Comparison of ENCODE assay signal across 26 cellular contexts in the genomic region with DNA sequence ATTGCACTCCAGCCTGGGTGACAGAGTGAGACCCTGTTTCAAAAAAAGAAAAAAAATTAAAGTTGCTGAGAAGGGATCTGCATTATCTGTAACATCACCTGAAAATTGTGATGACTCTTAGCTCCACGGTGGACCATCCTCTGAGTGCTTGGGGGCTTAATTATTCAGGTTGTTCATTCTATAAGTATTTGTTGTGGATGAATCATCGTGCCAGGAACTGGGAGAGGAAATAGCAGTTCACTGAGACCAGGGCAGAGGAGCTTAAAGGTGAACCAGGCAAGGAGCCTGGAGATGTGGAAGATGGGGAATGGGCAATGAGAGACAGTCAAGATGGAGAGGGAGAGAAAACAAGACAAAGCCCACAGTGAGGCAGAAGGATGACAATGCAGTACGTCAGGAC. TPM values are rescaled to one million over a fixed set of nuclear protein-coding genes. Genes with fewer than 3 reads are reported as not detected.
DNase-seq lines count a peak whose midpoint lies in the region; ATAC-seq, FAIRE-seq and TF ChIP-seq lines count a peak whose summit lies in the region.
"Had no signal": no experiment of that assay in that cellular context is flagged by ENCODE, and none has a peak within 500 bp of the region (broad histone marks: within the 10 kb centered on the region; RNA-seq: fewer than 3 reads in every experiment).

No MANE protein-coding gene starts in this region.

- no peak overlapping the region for H3K4me3 ChIP-seq in astrocyte (ENCODE audit: insufficient read depth, low read depth, low read length)
- no peak overlapping the region for H3K4me3 ChIP-seq in mesendoderm (ENCODE audit: low read length)
- no peak overlapping the region for H3K4me3 ChIP-seq in neuronal stem cell (ENCODE audit: low read length in 2 of 2)
- H3K4me3 ChIP-seq: GM23338, HAP-1, K562, SK-N-MC had no signal

- H3K27me3 ChIP-seq in astrocyte (ENCODE audit: insufficient read depth, low read length) (no peaks in the 10 kb centered on the region), mesendoderm (ENCODE audit: insufficient read depth, low read length, poor library complexity) (no peaks in the 10 kb centered on the region), neuronal stem cell (ENCODE audit: control insufficient read depth in 3 of 3, insufficient read depth in 3 of 3, low read depth in 1 of 3, low read length in 3 of 3) (peaks cover 0 to 2% (median 0%) of the 10 kb centered on the region in 3 experiments)

- peaks cover 8% of the 10 kb centered on the region for H3K27me3 Mint-ChIP-seq in astrocyte (ENCODE audit: low read depth, unreplicated experiment)

- H3K27ac ChIP-seq in astrocyte (ENCODE audit: low read depth, low read length) (no peak overlapping the region), mesendoderm (ENCODE audit: low read depth, low read length) (no peak overlapping the region), neuronal stem cell (replicated peaks; ENCODE audit: low read length) (no peak overlapping the region)
- H3K27ac ChIP-seq: SK-N-MC had no signal

- no peak overlapping the region for H3K14ac ChIP-seq in neuronal stem cell (ENCODE audit: low read length)

- H3K4me1 ChIP-seq in astrocyte (ENCODE audit: insufficient read depth, low read length) (no peaks in the 10 kb centered on the region), mesendoderm (ENCODE audit: control insufficient read depth, low read depth, low read length) (peaks cover 2% of the 10 kb centered on the region), neuronal stem cell (ENCODE audit: control insufficient read depth in 2 of 2, insufficient read depth in 1 of 2, low read depth in 1 of 2, low read length in 2 of 2) (peaks cover 0 to 2% of the 10 kb centered on the region in 2 donors)
- H3K4me1 ChIP-seq: HAP-1 had no signal

- H3K27ac Mint-ChIP-seq in astrocyte (ENCODE audit: unreplicated experiment): no peak overlapping the region
- H3K27ac Mint-ChIP-seq: GM23338, HFFc6 had no signal

- H4K8ac ChIP-seq in mesendoderm (ENCODE audit: low read depth, low read length) (no peak overlapping the region), neuronal stem cell (ENCODE audit: low read depth, low read length) (no peak overlapping the region)

- H3K18ac ChIP-seq in mesendoderm (ENCODE audit: low read length) (no peak overlapping the region), neuronal stem cell (ENCODE audit: low read length) (no peak overlapping the region)

- H3K79me2 ChIP-seq in astrocyte (ENCODE audit: insufficient read depth, low read length): no peaks in the 10 kb centered on the region
- H3K79me2 ChIP-seq in mesendoderm (ENCODE audit: control insufficient read depth, insufficient read depth, low read length): no peaks in the 10 kb centered on the region

- no CpG with 5 or more reads among the region's 3 CpGs for WGBS in mesendoderm (ENCODE audit: extremely low coverage, insufficient coverage, low lambda C conversion rate)
- WGBS in neuronal stem cell (ENCODE audit: extremely low coverage in 2 of 2, insufficient read length in 2 of 2, insufficient replicate concordance in 1 of 2), 2 donors: no CpG with 5 or more reads among the region's 3 CpGs

- no peak overlapping the region for H4K5ac ChIP-seq in mesendoderm (ENCODE audit: low read length)

- H3K4me2 ChIP-seq in astrocyte (ENCODE audit: low read length) (peak overlapping the region; percentile 35), mesendoderm (ENCODE audit: low read length) (no peak overlapping the region), neuronal stem cell (ENCODE audit: insufficient read depth, low read length, poor library complexity, severe bottlenecking) (no peak overlapping the region)
- H3K4me2 ChIP-seq: GM23338 had no signal

- no peaks in the 10 kb centered on the region for H3K79me1 ChIP-seq in mesendoderm (ENCODE audit: low read length)
- no peaks in the 10 kb centered on the region for H3K79me1 ChIP-seq in neuronal stem cell (ENCODE audit: low read depth, low read length)

- peak overlapping the region; percentile 30 for H2AFZ ChIP-seq in astrocyte (ENCODE audit: low read depth, low read length)
- no peak overlapping the region for H2AFZ ChIP-seq in neuronal stem cell (ENCODE audit: low read length)
- H2AFZ ChIP-seq: GM23338 had no signal

- H2BK5ac ChIP-seq in mesendoderm (ENCODE audit: low read length) (no peak overlapping the region), neuronal stem cell (ENCODE audit: low read length) (no peak overlapping the region)

- DNase-seq in EL (peak; percentile 23), HT1080 (ENCODE audit: low read depth) (peak; percentile 74), astrocyte (ENCODE audit: low read depth) (peak; percentile 3), mesendoderm (no peak), T-helper 1 cell (no peak), SK-N-DZ (ENCODE audit: low spot score) (no peak), neuronal stem cell (ENCODE audit: low spot score) (no peak)
- no peak for DNase-seq in stimulated activated naive CD8-positive, alpha-beta T cell treated with anti-CD3 and anti-CD28 coated beads, Interleukin-15, Interleukin-2, amounts not matched to agents 100 U/mL and 50 U/mL, for 24 hours
- DNase-seq: Calu3, DMS79 treated with DMSO at 0.1 percent for 48 hours, HFFc6, Kasumi-1, MV-4-11, NCI-H1105, NCI-H1436 treated with DMSO at 0.1 percent for 48 hours, NCI-H524, NCI-H774, SHP77 had no signal

- no peak overlapping the region for H2BK15ac ChIP-seq in mesendoderm (replicated peaks; ENCODE audit: low read depth)
- H2BK15ac ChIP-seq in neuronal stem cell (ENCODE audit: low read length): no peak overlapping the region

- H4K20me1 ChIP-seq in astrocyte (ENCODE audit: insufficient read depth, low read length): no peaks in the 10 kb centered on the region

- H3K9me3 ChIP-seq in astrocyte (ENCODE audit: insufficient read depth, low read depth, low read length) (no peaks in the 10 kb centered on the region), neuronal stem cell (replicated peaks in 1 of 2; ENCODE audit: control insufficient read depth in 2 of 2, insufficient read depth in 1 of 2, low read depth in 1 of 2, low read length in 2 of 2) (no peaks in the 10 kb centered on the region)
- H3K9me3 ChIP-seq: HAP-1 had no signal

- ATAC-seq in stimulated activated naive CD8-positive, alpha-beta T cell treated with anti-CD3 and anti-CD28 coated beads, Interleukin-15, Interleukin-2, amounts not matched to agents 100 U/mL and 50 U/mL, for 24 hours: no peak
- ATAC-seq: GM23338, K562 had no signal

- H3K4ac ChIP-seq in mesendoderm (ENCODE audit: low read depth, low read length) (no peak overlapping the region), neuronal stem cell (ENCODE audit: low read length) (no peak overlapping the region)

- no peaks in the 10 kb centered on the region for H3K9me3 Mint-ChIP-seq in astrocyte (ENCODE audit: unreplicated experiment)
- H3K9me3 Mint-ChIP-seq: GM23338 had no signal

- no peak for TF ChIP-seq CTCF in astrocyte (IDR thresholded peaks at IDR 0.05; ENCODE audit: insufficient read depth, low read depth, low read length)

- H3K36me3 Mint-ChIP-seq in astrocyte (ENCODE audit: low read depth, unreplicated experiment): no peaks in the 10 kb centered on the region

- H3K4me3 Mint-ChIP-seq in astrocyte (ENCODE audit: unreplicated experiment): no peak overlapping the region
- H3K4me3 Mint-ChIP-seq: GM23338, HFFc6 had no signal

- H3K36me3 ChIP-seq in astrocyte (ENCODE audit: insufficient read depth, low read length) (no peaks in the 10 kb centered on the region), mesendoderm (ENCODE audit: control insufficient read depth, insufficient read depth, low read length) (no peaks in the 10 kb centered on the region), neuronal stem cell (replicated peaks in 1 of 2; ENCODE audit: control insufficient read depth in 2 of 2, insufficient read depth in 2 of 2, low read length in 2 of 2) (no peaks in the 10 kb centered on the region)
- H3K36me3 ChIP-seq: HAP-1 had no signal

- H2AK5ac ChIP-seq in mesendoderm (ENCODE audit: low read length) (no peak overlapping the region), neuronal stem cell (ENCODE audit: low read depth, low read length) (no peak overlapping the region)

- H2BK12ac ChIP-seq in neuronal stem cell (ENCODE audit: low read length): no peak overlapping the region

- FAIRE-seq in astrocyte (lab: Jason Lieb, UNC): no peak
- FAIRE-seq: K562 had no signal

- no peak overlapping the region for H4K91ac ChIP-seq in neuronal stem cell (ENCODE audit: low read depth, low read length, poor library complexity)

- no peak overlapping the region for H3K23ac ChIP-seq in mesendoderm (ENCODE audit: low read length)
- H3K23ac ChIP-seq in neuronal stem cell (ENCODE audit: low read depth, low read length, poor library complexity): no peak overlapping the region

- no peak overlapping the region for H2BK120ac ChIP-seq in mesendoderm (ENCODE audit: low read depth, low read length)
- H2BK120ac ChIP-seq in neuronal stem cell (ENCODE audit: low read depth, low read length): no peak overlapping the region

- H3K4me1 Mint-ChIP-seq in astrocyte (ENCODE audit: low read depth, unreplicated experiment): peaks cover 3% of the 10 kb centered on the region
- H3K4me1 Mint-ChIP-seq: GM23338 had no signal

- H3K56ac ChIP-seq in mesendoderm (ENCODE audit: low read length): peak overlapping the region; percentile 30

- no peak overlapping the region for H3K9ac ChIP-seq in astrocyte (ENCODE audit: low read length)
- H3K9ac ChIP-seq in mesendoderm (ENCODE audit: low read length): no peak overlapping the region
- no peak overlapping the region for H3K9ac ChIP-seq in neuronal stem cell (ENCODE audit: low read depth, low read length, poor library complexity)

RNA-seq across cellular contexts. Expression of a gene that starts 25.5 kb away (rescaled TPM):
- 0.14 TPM in 1 of 2 replicates, not detected in the other for total RNA-seq in HT1080 (2014; rRNA removed; shearing (Covaris generic))
- 0.16 TPM in 1 of 2 replicates, not detected in the other for polyA plus RNA-seq in HT1080 (2015; cell fraction: cytosol; rRNA removed)
- 0.20 and 0.24 TPM in 2 replicates for polyA plus RNA-seq in HT1080 (2015; cell fraction: nucleus; rRNA removed)
- not detected in 2 replicates for total RNA-seq in astrocyte
- polyA plus RNA-seq in mesendoderm (2013, experiment 1 of 2): 44.8 TPM
- polyA plus RNA-seq in mesendoderm (2013, experiment 2 of 2): 42.8 TPM
- polyA plus RNA-seq in SK-N-DZ (2014; cell fraction: cytosol; rRNA removed): 1.3 TPM in 1 of 2 replicates, not detected in the other
- polyA plus RNA-seq in SK-N-DZ (2014; cell fraction: nucleus; rRNA removed): 0.18 and 1.6 TPM in 2 replicates
- polyA plus RNA-seq in neuronal stem cell (2013, experiment 1 of 2): 2.7 TPM
- 2.9 TPM for polyA plus RNA-seq in neuronal stem cell (2013, experiment 2 of 2)
- total RNA-seq: A172, Calu3, G401, HFFc6, K562, MCF 10A had no signal
- polyA plus RNA-seq: BJ, K562 had no signal

Comparison
In these comparisons a context has a peak if more than half of its experiments do, and no peak if none do; other contexts are left out.
1. DNase-seq: peak in EL (single experiment), HT1080 (single experiment) and astrocyte (single experiment); none in mesendoderm (single experiment), T-helper 1 cell (0 of 5), SK-N-DZ (single experiment), stimulated activated naive CD8-positive, alpha-beta T cell treated with anti-CD3 and anti-CD28 coated beads, Interleukin-15, Interleukin-2, amounts not matched to agents 100 U/mL and 50 U/mL, for 24 hours (single experiment) and neuronal stem cell (single experiment).